ENCODE assay signal across 8 cellular contexts in the genomic region with DNA sequence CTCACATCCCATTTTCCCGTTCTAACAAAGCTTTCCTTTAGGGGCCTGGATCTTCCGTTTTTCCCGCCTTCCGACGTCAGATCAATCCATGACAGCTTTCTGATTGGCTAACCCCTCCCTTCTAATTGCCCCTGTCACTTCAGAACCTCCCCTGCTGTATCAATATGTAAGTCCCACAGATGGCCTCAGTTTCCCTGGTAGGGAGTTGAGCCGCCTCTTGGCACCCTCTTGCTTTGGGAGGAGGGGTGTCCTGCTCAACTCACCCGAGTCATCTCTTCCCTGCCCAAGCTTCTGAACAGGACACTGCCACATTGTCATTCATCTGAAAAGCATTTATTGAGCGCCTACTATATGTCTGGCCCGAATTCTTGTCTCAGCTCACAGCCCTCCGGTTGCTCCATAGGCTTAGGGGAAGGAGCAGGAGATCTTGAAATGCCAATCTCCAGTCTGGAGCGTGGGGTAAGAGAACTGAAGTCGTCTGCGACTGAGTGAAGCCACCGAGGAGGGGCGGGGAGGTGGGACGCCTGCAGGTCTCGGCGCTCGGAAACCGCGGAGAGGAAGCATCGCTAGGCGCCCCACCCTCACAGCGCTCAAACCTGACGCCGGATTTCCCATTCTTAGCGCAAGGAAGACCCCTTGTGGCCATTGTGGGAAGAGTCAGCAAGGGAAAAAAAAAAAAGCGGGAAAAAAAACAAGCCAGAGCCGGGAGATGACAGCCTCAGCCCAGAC. TPM values are rescaled to one million over a fixed set of nuclear protein-coding genes. Genes with fewer than 3 reads are reported as not detected.
DNase-seq lines count a peak whose midpoint lies in the region; ATAC-seq lines count a peak whose summit lies in the region.

No MANE protein-coding gene starts in this region.

- peak overlapping the region; percentile 79 for H3K27ac Mint-ChIP-seq in T-helper 2 cell treated with Interferon-gamma antibody and Interleukin-4, amounts not matched to agents 5 μg/mL and 100 μg/mL, for 36 hours

- H3K27me3 Mint-ChIP-seq in T-helper 2 cell treated with Interferon-gamma antibody and Interleukin-4, amounts not matched to agents 5 μg/mL and 100 μg/mL, for 36 hours (ENCODE audit: low read depth): peaks cover 21% of the 10 kb centered on the region

- no peaks in the 10 kb centered on the region for H3K36me3 Mint-ChIP-seq in T-helper 2 cell treated with Interferon-gamma antibody and Interleukin-4, amounts not matched to agents 5 μg/mL and 100 μg/mL, for 36 hours (ENCODE audit: low read depth)

- peak overlapping the region; percentile 80 for H3K4me3 Mint-ChIP-seq in T-helper 2 cell treated with Interferon-gamma antibody and Interleukin-4, amounts not matched to agents 5 μg/mL and 100 μg/mL, for 36 hours

- intact Hi-C loops in sciatic nerve (cut with DNase I): no loop called here

- H3K4me1 Mint-ChIP-seq in T-helper 2 cell treated with Interferon-gamma antibody and Interleukin-4, amounts not matched to agents 5 μg/mL and 100 μg/mL, for 36 hours (ENCODE audit: low read depth): peaks cover 20% of the 10 kb centered on the region

- H3K9me3 Mint-ChIP-seq in T-helper 2 cell treated with Interferon-gamma antibody and Interleukin-4, amounts not matched to agents 5 μg/mL and 100 μg/mL, for 36 hours: no peaks in the 10 kb centered on the region

- ATAC-seq in GM21737 (IDR thresholded peaks at IDR 0.05; ENCODE audit: unreplicated experiment) (peak; percentile 35), sciatic nerve (peak; percentile 67), HG03097 (IDR thresholded peaks at IDR 0.05; ENCODE audit: low FRiP score, unreplicated experiment) (no peak)

- DNase-seq in Ammon's horn (ENCODE audit: low spot score) (peak; percentile 84), NCI-H2029 (lab: John Stamatoyannopoulos, UW) (peak; percentile 92), anterior cingulate cortex (lab: John Stamatoyannopoulos, UW) (peak in 53 of 58 donors; percentile 19 to 85 (median 55)), hypothalamus (lab: John Stamatoyannopoulos, UW) (peak in 47 of 51 donors; percentile 6 to 86 (median 43)), sciatic nerve (ENCODE audit: low spot score) (peak; percentile 84)
- peak; percentile 66 for DNase-seq in T-helper 2 cell treated with Interferon-gamma antibody and Interleukin-4, amounts not matched to agents 5 μg/mL and 100 μg/mL, for 36 hours (ENCODE audit: low spot score)

RNA-seq across cellular contexts. Expression of gene SMUG1, which starts 28.0 kb away (rescaled TPM):
- total RNA-seq in sciatic nerve: 25.3 TPM
